9 cellular contexts compared by ENCODE assay signal in the genomic region with DNA sequence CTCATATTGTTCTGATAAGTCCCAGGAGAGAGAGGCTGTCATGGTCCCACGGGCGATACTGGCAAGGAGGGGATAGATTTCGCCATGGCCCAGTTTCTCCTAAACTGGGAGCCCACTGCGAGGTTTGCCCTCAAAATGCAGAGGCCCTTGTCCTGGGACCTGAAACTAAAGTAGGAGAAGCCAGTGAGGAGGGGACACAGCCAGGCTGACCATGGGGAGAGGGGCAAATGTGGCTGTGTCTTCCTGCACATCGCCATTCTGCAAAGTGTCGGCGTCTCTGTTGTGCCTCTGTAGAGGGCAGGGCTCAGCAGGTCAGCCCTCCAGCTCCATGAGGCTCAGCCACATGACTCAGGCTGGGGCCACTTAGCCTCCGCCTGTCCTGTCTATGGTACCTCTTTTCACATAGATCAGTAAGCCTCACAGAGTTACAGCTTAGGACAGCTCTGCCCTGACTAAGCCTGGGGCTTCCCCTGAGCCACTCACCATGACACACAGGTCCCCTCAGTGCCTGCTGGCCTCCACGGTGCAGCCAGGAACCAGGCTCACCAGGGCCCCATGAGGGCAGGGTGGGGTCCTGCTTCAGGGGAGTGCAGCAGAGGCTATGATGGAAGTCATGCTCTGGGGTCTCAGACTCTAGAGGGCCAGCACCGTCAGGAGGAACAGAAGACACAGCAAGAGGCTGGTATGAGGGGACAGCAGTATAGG. TPM values are rescaled to one million over a fixed set of nuclear protein-coding genes. Genes with fewer than 3 reads are reported as not detected.
DNase-seq lines count a peak whose midpoint lies in the region; ATAC-seq, FAIRE-seq and TF ChIP-seq lines count a peak whose summit lies in the region.
"Had no signal": no experiment of that assay in that cellular context is flagged by ENCODE, and none has a peak within 500 bp of the region (broad histone marks: within the 10 kb centered on the region; RNA-seq: fewer than 3 reads in every experiment).

No MANE protein-coding gene starts in this region.

- intact Hi-C loops in kidney (cut with DNase I) = no loop called here

- H3K9me3 ChIP-seq in kidney (ENCODE audit: control insufficient read depth in 1 of 2, low read length in 2 of 2) = no peaks in the 10 kb centered on the region

- H3K9ac ChIP-seq in kidney (ENCODE audit: low read length in 2 of 2) = no peak overlapping the region

- no peak overlapping the region for H3K4me3 ChIP-seq in kidney (ENCODE audit: low read length in 2 of 2)

- FAIRE-seq in GM18507 (lab: Jason Lieb, UNC) (peak; percentile 76), kidney (lab: Jason Lieb, UNC) (no peak)

- no peak overlapping the region for H3K27ac ChIP-seq in kidney (ENCODE audit: low read depth in 2 of 2, low read length in 2 of 2)

- ATAC-seq in GM21390 (IDR thresholded peaks at IDR 0.05; ENCODE audit: unreplicated experiment) (peak; percentile 59), HG03196 (IDR thresholded peaks at IDR 0.05; ENCODE audit: unreplicated experiment) (peak; percentile 71)

- H3K4me1 ChIP-seq in kidney (ENCODE audit: control insufficient read depth in 1 of 2, insufficient read depth in 1 of 2, low read depth in 1 of 2, low read length in 2 of 2) = no peaks in the 10 kb centered on the region

- peaks cover 4% of the 10 kb centered on the region in 2 donors for H3K36me3 ChIP-seq in kidney (ENCODE audit: control insufficient read depth in 1 of 2, insufficient read depth in 2 of 2, low read length in 2 of 2)

- no peak for TF ChIP-seq CTCF in kidney (IDR thresholded peaks at IDR 0.05; ENCODE audit: borderline replicate concordance, extremely low read depth, insufficient read depth)

- no peak for DNase-seq in GM18507 (ENCODE audit: extremely low spot score, insufficient read length, low read depth)
- DNase-seq in kidney = peak; percentile 45
- DNase-seq in SK-N-DZ (ENCODE audit: low spot score) = no peak
- DNase-seq in NCI-H2081 treated with DMSO at 0.1 percent for 48 hours (lab: John Stamatoyannopoulos, UW) = no peak
- DNase-seq in NCI-H1436 (lab: John Stamatoyannopoulos, UW) = no peak
- no peak for DNase-seq in C1 segment of cervical spinal cord (lab: John Stamatoyannopoulos, UW)
- DNase-seq: retina had no signal

RNA-seq across cellular contexts. Expression of a gene that starts 28.6 kb away (rescaled TPM):
- total RNA-seq in kidney = 29.0 TPM
- polyA plus RNA-seq in kidney (ENCODE audit: insufficient read depth, low read depth, low replicate concordance) = 5.3 TPM
- 35.7 and 45.9 TPM in 2 replicates for polyA plus RNA-seq in SK-N-DZ (2014; cell fraction: cytosol; rRNA removed)
- polyA plus RNA-seq in SK-N-DZ (2014; cell fraction: nucleus; rRNA removed) = 116 and 164 TPM in 2 replicates
